In genomic region chr3:167837430-167837829, GRCh38 we compare ENCODE assay signal across 15 cellular contexts.
DNase-seq lines count a peak whose midpoint lies in the region; ATAC-seq and TF ChIP-seq lines count a peak whose summit lies in the region.
"Had no signal": no experiment of that assay in that cellular context is flagged by ENCODE, and none has a peak within 500 bp of the region (broad histone marks: within the 10 kb centered on the region; RNA-seq: fewer than 3 reads in every experiment).

No MANE protein-coding gene starts in this region.

- no peaks in the 10 kb centered on the region for H3K9me3 Mint-ChIP-seq in dendritic cell treated with granulocyte-macrophage colony-stimulating factor and Interleukin-4, amounts not matched to agents 40 ng/mL and 50 ng/mL, for 4 days
- no peaks in the 10 kb centered on the region for H3K9me3 Mint-ChIP-seq in activated T-helper 17 cell treated with anti-CD3 and anti-CD28 coated beads, Interleukin-2, amount 50 U/mL, for 72 hours

- DNase-seq in SK-N-SH = no peak
- peak; percentile 72 for DNase-seq in NOMO-1 treated with DMSO at 0.1 percent for 48 hours (lab: John Stamatoyannopoulos, UW; ENCODE audit: unreplicated experiment)
- DNase-seq in renal cortical epithelial cell (ENCODE audit: low read depth) = peak; percentile 3
- no peak for DNase-seq in putamen (ENCODE audit: low spot score)
- no peak for DNase-seq in hippocampal formation (lab: John Stamatoyannopoulos, UW)
- DNase-seq: activated CD4-positive, alpha-beta T cell treated with anti-CD3 and anti-CD28 coated beads for 48 hours; activated gamma-delta T cell; GF-D8; NCI-H187 treated with DMSO at 0.1 percent for 48 hours; SHP77; stimulated activated CD4-positive, alpha-beta T cell treated with anti-CD3 and anti-CD28 coated beads, Interleukin-4, amount 100 ng/mL, for 24 hours had no signal

- H4K20me1 ChIP-seq in SK-N-SH (ENCODE audit: insufficient read depth) = no peaks in the 10 kb centered on the region

- no peaks in the 10 kb centered on the region for H3K4me1 ChIP-seq in SK-N-SH (ENCODE audit: control insufficient read depth in 1 of 2, insufficient read depth in 2 of 2, low read depth in 1 of 2, low read length in 1 of 2)

- no peak overlapping the region for H3K4me3 ChIP-seq in SK-N-SH (ENCODE audit: low read depth in 2 of 2, low read length in 1 of 2)
- H3K4me3 ChIP-seq: gastroesophageal sphincter had no signal

- H3K27ac Mint-ChIP-seq in dendritic cell treated with granulocyte-macrophage colony-stimulating factor and Interleukin-4, amounts not matched to agents 40 ng/mL and 50 ng/mL, for 4 days = peak overlapping the region; percentile 28
- no peak overlapping the region for H3K27ac Mint-ChIP-seq in activated T-helper 17 cell treated with anti-CD3 and anti-CD28 coated beads, Interleukin-2, amount 50 U/mL, for 72 hours

- TF ChIP-seq CTCF in SK-N-SH (IDR thresholded peaks at IDR 0.05) = peak; percentile 43

- H3K9me2 ChIP-seq in SK-N-SH = no peaks in the 10 kb centered on the region

- no peaks in the 10 kb centered on the region for H3K27me3 ChIP-seq in SK-N-SH (ENCODE audit: insufficient read depth)
- H3K27me3 ChIP-seq: gastroesophageal sphincter had no signal

- no peak overlapping the region for H3K4me3 Mint-ChIP-seq in dendritic cell treated with granulocyte-macrophage colony-stimulating factor and Interleukin-4, amounts not matched to agents 40 ng/mL and 50 ng/mL, for 4 days
- no peak overlapping the region for H3K4me3 Mint-ChIP-seq in activated T-helper 17 cell treated with anti-CD3 and anti-CD28 coated beads, Interleukin-2, amount 50 U/mL, for 72 hours

- TF ChIP-seq RAD21 in SK-N-SH (IDR thresholded peaks at IDR 0.05; ENCODE audit: low read length) = 0 out of 2 replicates have a peak, but pooled peaks have one; percentile 27

- no peaks in the 10 kb centered on the region for H3K79me2 ChIP-seq in SK-N-SH (ENCODE audit: insufficient read depth)

- no peaks in the 10 kb centered on the region for H3K36me3 ChIP-seq in SK-N-SH (replicated peaks in 1 of 2; ENCODE audit: control insufficient read depth in 1 of 2, insufficient read depth in 2 of 2, low read length in 1 of 2)
- H3K36me3 ChIP-seq: gastroesophageal sphincter had no signal

- POLR2A ChIA-PET in SK-N-SH (lab: Yijun Ruan, JAX) = no interaction called here

- CTCF ChIA-PET in SK-N-SH (lab: Yijun Ruan, JAX) = no interaction called here

- ATAC-seq in SK-N-SH treated with all-trans-retinoic acid at 6 μM for 48 hours = no peak; the same call in 2 of the 3 replicates
- no peak for ATAC-seq in activated T-helper 17 cell treated with anti-CD3 and anti-CD28 coated beads, Interleukin-2, amount 50 U/mL, for 72 hours (replicated peaks)
- ATAC-seq: gastroesophageal sphincter had no signal

- no peak overlapping the region for H2AFZ ChIP-seq in SK-N-SH (ENCODE audit: low read depth)

- H3K4me1 Mint-ChIP-seq in dendritic cell treated with granulocyte-macrophage colony-stimulating factor and Interleukin-4, amounts not matched to agents 40 ng/mL and 50 ng/mL, for 4 days (ENCODE audit: low read depth) = peaks cover 5% of the 10 kb centered on the region
- no peaks in the 10 kb centered on the region for H3K4me1 Mint-ChIP-seq in activated T-helper 17 cell treated with anti-CD3 and anti-CD28 coated beads, Interleukin-2, amount 50 U/mL, for 72 hours

- no peak overlapping the region for H3K9ac ChIP-seq in SK-N-SH

- no peak overlapping the region for H3K27ac ChIP-seq in SK-N-SH (ENCODE audit: low read depth in 2 of 2, low read length in 1 of 2)
- H3K27ac ChIP-seq: gastroesophageal sphincter had no signal

- H3K27me3 Mint-ChIP-seq in dendritic cell treated with granulocyte-macrophage colony-stimulating factor and Interleukin-4, amounts not matched to agents 40 ng/mL and 50 ng/mL, for 4 days = no peaks in the 10 kb centered on the region
- no peaks in the 10 kb centered on the region for H3K27me3 Mint-ChIP-seq in activated T-helper 17 cell treated with anti-CD3 and anti-CD28 coated beads, Interleukin-2, amount 50 U/mL, for 72 hours

- H3K4me2 ChIP-seq in SK-N-SH = no peak overlapping the region

- H3F3A ChIP-seq in SK-N-SH (replicated peaks; ENCODE audit: insufficient read depth) = no peaks in the 10 kb centered on the region

- intact Hi-C loops in dendritic cell treated with granulocyte-macrophage colony-stimulating factor and Interleukin-4, amounts not matched to agents 40 ng/mL and 50 ng/mL, for 4 days (cut with micrococcal nuclease) = loop anchor here (1.0 to 5.0 kb wide), 3 partner anchors 45 to 330 kb away; no protein-coding TSS in a partner anchor

- WGBS in SK-N-SH (ENCODE audit: low lambda C conversion rate) = 57% methylated on average over 3 of the region's 3 CpGs

- no peaks in the 10 kb centered on the region for H3K9me3 ChIP-seq in SK-N-SH
- H3K9me3 ChIP-seq: gastroesophageal sphincter had no signal

- H3K36me3 Mint-ChIP-seq in dendritic cell treated with granulocyte-macrophage colony-stimulating factor and Interleukin-4, amounts not matched to agents 40 ng/mL and 50 ng/mL, for 4 days (ENCODE audit: low read depth) = no peaks in the 10 kb centered on the region
- H3K36me3 Mint-ChIP-seq in activated T-helper 17 cell treated with anti-CD3 and anti-CD28 coated beads, Interleukin-2, amount 50 U/mL, for 72 hours (ENCODE audit: low read depth) = no peaks in the 10 kb centered on the region

- no peak for TF ChIP-seq EP300 in SK-N-SH (IDR thresholded peaks at IDR 0.05; ENCODE audit: borderline replicate concordance in 1 of 2, low read depth in 1 of 2, low read length in 1 of 2)

TF ChIP-seq in SK-N-SH, 30 proteins besides CTCF, POLR2A, EP300 and RAD21 (continues in another document):
- no peak for TF ChIP-seq USF1 (IDR thresholded peaks at IDR 0.05; ENCODE audit: borderline replicate concordance, low read depth)
- TF ChIP-seq EZH2phosphoT487 (IDR thresholded peaks at IDR 0.05; ENCODE audit: borderline replicate concordance, low read depth) = no peak
- no peak for TF ChIP-seq SIN3A (IDR thresholded peaks at IDR 0.05; ENCODE audit: borderline replicate concordance, low read depth, low read length)
- no peak for TF ChIP-seq JUND (IDR thresholded peaks at IDR 0.05)
- TF ChIP-seq TAF1 (IDR thresholded peaks at IDR 0.05; ENCODE audit: borderline replicate concordance, low read depth, low read length) = no peak
- TF ChIP-seq GABPA (IDR thresholded peaks at IDR 0.05; ENCODE audit: low read depth) = no peak
- TF ChIP-seq MXI1 (IDR thresholded peaks at IDR 0.05; ENCODE audit: low read depth, low read length) = no peak
- no peak for TF ChIP-seq PBX3 (IDR thresholded peaks at IDR 0.05)
- TF ChIP-seq GATA2 (CRISPR knock-in tag; IDR thresholded peaks at IDR 0.05) = no peak
- no peak for TF ChIP-seq SMC3 (IDR thresholded peaks at IDR 0.05; ENCODE audit: low read depth, low read length)
- TF ChIP-seq CHD2 (IDR thresholded peaks at IDR 0.05; ENCODE audit: low read length, partially characterized antibody) = no peak

TF ChIP-seq in SK-N-SH treated with all-trans-retinoic acid at 6 μM for 48 hours, 23 proteins besides CTCF, POLR2A, EP300 and RAD21:
- TF ChIP-seq TOX (CRISPR knock-in tag; IDR thresholded peaks at IDR 0.05; ENCODE audit: borderline replicate concordance) (no peak), ZNF70 (CRISPR knock-in tag; IDR thresholded peaks at IDR 0.05) (no peak), CREB5 (CRISPR knock-in tag; IDR thresholded peaks at IDR 0.05; ENCODE audit: low read depth) (no peak), TSHZ2 (CRISPR knock-in tag; IDR thresholded peaks at IDR 0.05) (no peak), OSR1 (CRISPR knock-in tag; IDR thresholded peaks at IDR 0.05) (no peak), RARB (CRISPR knock-in tag; IDR thresholded peaks at IDR 0.05) (no peak), ARNTL (CRISPR knock-in tag; IDR thresholded peaks at IDR 0.05; ENCODE audit: borderline replicate concordance, low read depth) (no peak), TCF4 (CRISPR knock-in tag; IDR thresholded peaks at IDR 0.05; ENCODE audit: borderline replicate concordance) (no peak), ZFP30 (CRISPR knock-in tag; IDR thresholded peaks at IDR 0.05) (no peak), ZNF8 (CRISPR knock-in tag; IDR thresholded peaks at IDR 0.05) (no peak), GLIS3 (CRISPR knock-in tag; IDR thresholded peaks at IDR 0.05) (no peak), CSDC2 (CRISPR knock-in tag; IDR thresholded peaks at IDR 0.05) (no peak), PPARA (CRISPR knock-in tag; IDR thresholded peaks at IDR 0.05; ENCODE audit: borderline replicate concordance) (no peak), SNAI2 (CRISPR knock-in tag; IDR thresholded peaks at IDR 0.05) (no peak)

Comparison
In these comparisons a context has a peak if more than half of its experiments do, and no peak if none do; other contexts are left out.
1. DNase-seq: peak in NOMO-1 treated with DMSO at 0.1 percent for 48 hours (single experiment) and renal cortical epithelial cell (single experiment); none in SK-N-SH (single experiment), putamen (single experiment) and hippocampal formation (0 of 2).